In the genomic region with DNA sequence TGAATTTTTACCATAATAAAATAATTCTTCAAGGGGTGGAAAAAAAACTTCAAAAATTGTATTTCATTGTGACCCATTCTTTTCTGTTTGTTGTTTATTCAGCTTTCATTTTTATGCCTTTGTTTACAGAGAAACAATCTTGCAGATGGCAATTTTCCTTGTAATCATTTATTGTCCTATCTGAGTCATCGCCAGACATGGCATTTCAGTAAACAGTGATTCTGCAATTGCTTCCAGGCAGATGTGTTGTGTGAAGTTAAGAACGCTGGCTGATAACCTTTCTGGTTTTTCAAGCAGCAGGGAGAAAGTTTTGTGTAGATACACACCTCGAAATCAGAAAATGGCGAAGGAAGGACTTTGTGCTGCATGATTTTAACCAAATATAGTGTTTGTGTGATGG, we compare ENCODE assay signal across 14 cellular contexts.
DNase-seq lines count a peak whose midpoint lies in the region; ATAC-seq and TF ChIP-seq lines count a peak whose summit lies in the region.
"Had no signal": no experiment of that assay in that cellular context is flagged by ENCODE, and none has a peak within 500 bp of the region (broad histone marks: within the 10 kb centered on the region; RNA-seq: fewer than 3 reads in every experiment).

No MANE protein-coding gene starts in this region.

- peaks cover 28% of the 10 kb centered on the region for H3K4me1 Mint-ChIP-seq in WTC11

- POLR2A ChIA-PET in WTC11 (lab: Charles Lee), result no interaction called here

- no peak overlapping the region for H3K27ac ChIP-seq in mesenchymal stem cell (ENCODE audit: low read length, poor library complexity, severe bottlenecking)
- H3K27ac ChIP-seq: ascending aorta had no signal

- H2BK12ac ChIP-seq in mesenchymal stem cell (ENCODE audit: low read length in 2 of 2), result no peak overlapping the region

- peak; percentile 74 for DNase-seq in DMS153 (lab: John Stamatoyannopoulos, UW)
- peak; percentile 92 for DNase-seq in LNCaP clone FGC (ENCODE audit: low read depth)
- DNase-seq in WTC11 (ENCODE audit: low spot score), result no peak
- peak; percentile 81 for DNase-seq in mesenchymal stem cell
- no peak for DNase-seq in iPS-NIHi11 (ENCODE audit: low spot score)
- no peak for DNase-seq in activated CD4-positive, alpha-beta T cell treated with anti-CD3 and anti-CD28 coated beads, Interleukin-2, amount 50 U/mL, for 48 hours
- no peak for DNase-seq in Ammon's horn (ENCODE audit: low spot score)
- DNase-seq: activated CD4-positive, CD25-positive, alpha-beta regulatory T cell treated with anti-CD3 and anti-CD28 coated beads, Interleukin-2, amount 50 U/mL, for 72 hours; activated T-cell treated with anti-CD3 and anti-CD28 coated beads, Interleukin-2, amount 50 U/mL, for 1 hour; effector CD8-positive, alpha-beta T cell; hypothalamus; midbrain; NCI-H524 had no signal

- no peak overlapping the region for H3K4me2 ChIP-seq in mesenchymal stem cell (ENCODE audit: low read length, poor library complexity, severe bottlenecking)

- CTCF ChIA-PET in WTC11 (lab: Charles Lee), result no interaction called here

- H4K91ac ChIP-seq in mesenchymal stem cell (ENCODE audit: low read length), result no peak overlapping the region

- no peaks in the 10 kb centered on the region for H3K9me3 ChIP-seq in mesenchymal stem cell (ENCODE audit: control insufficient read depth, low read length)
- H3K9me3 ChIP-seq: ascending aorta had no signal

- no peak overlapping the region for H2AK5ac ChIP-seq in mesenchymal stem cell (ENCODE audit: low read length, severe bottlenecking)

- no peak overlapping the region for H3K9ac ChIP-seq in mesenchymal stem cell (ENCODE audit: low read length)

- no peak overlapping the region for H2BK120ac ChIP-seq in mesenchymal stem cell (ENCODE audit: low read depth, low read length)

- H2BK15ac ChIP-seq in mesenchymal stem cell (ENCODE audit: low read depth, poor library complexity, severe bottlenecking), result no peak overlapping the region

- WGBS in mesenchymal stem cell, result 15% methylated on average over 4 of the region's 4 CpGs

- H2AFZ ChIP-seq in mesenchymal stem cell (ENCODE audit: low read depth, low read length), result no peak overlapping the region

- H4K8ac ChIP-seq in mesenchymal stem cell (ENCODE audit: low read length), result no peak overlapping the region

- no peak overlapping the region for H3K23ac ChIP-seq in mesenchymal stem cell (ENCODE audit: low read length in 2 of 2)

- no peak overlapping the region for H3K4me3 Mint-ChIP-seq in WTC11

- no peak for TF ChIP-seq CTCF in LNCaP clone FGC (IDR thresholded peaks at IDR 0.05; ENCODE audit: control insufficient read depth, extremely low read depth, insufficient read depth)
- no peak for TF ChIP-seq CTCF in WTC11 (IDR thresholded peaks at IDR 0.05)

- H3K4me3 ChIP-seq in LNCaP clone FGC (ENCODE audit: low read depth, low read length) (peak overlapping the region; percentile 10; the same call in 1 of the 2 replicates), mesenchymal stem cell (ENCODE audit: insufficient read depth in 1 of 2, low read depth in 1 of 2, low read length in 2 of 2) (no peak overlapping the region)
- H3K4me3 ChIP-seq: ascending aorta had no signal

- H3K9me3 Mint-ChIP-seq in WTC11, result peaks cover 21% of the 10 kb centered on the region

- H3K36me3 ChIP-seq in mesenchymal stem cell (ENCODE audit: control insufficient read depth in 1 of 2, insufficient read depth in 2 of 2, low read depth in 1 of 2, low read length in 2 of 2), result no peaks in the 10 kb centered on the region

- H3K36me3 Mint-ChIP-seq in WTC11, result peaks cover 22% of the 10 kb centered on the region

- peaks cover 2% of the 10 kb centered on the region for H3K79me1 ChIP-seq in mesenchymal stem cell (replicated peaks; ENCODE audit: low read length, poor library complexity, severe bottlenecking)

- no peak overlapping the region for H3K4ac ChIP-seq in mesenchymal stem cell (ENCODE audit: low read depth in 1 of 2, low read length in 2 of 2)

- H3K18ac ChIP-seq in mesenchymal stem cell (ENCODE audit: low read depth in 1 of 2, low read length in 2 of 2), result no peak overlapping the region

- H3K4me1 ChIP-seq in mesenchymal stem cell (ENCODE audit: control insufficient read depth, insufficient read depth, low read depth, low read length), result peaks cover 2% of the 10 kb centered on the region
- H3K4me1 ChIP-seq: ascending aorta had no signal

- no peak for ATAC-seq in WTC11

- H3K27me3 ChIP-seq in mesenchymal stem cell (ENCODE audit: control insufficient read depth in 1 of 2, insufficient read depth in 1 of 2, low read length in 2 of 2), result no peaks in the 10 kb centered on the region
- H3K27me3 ChIP-seq: ascending aorta had no signal

- no peak overlapping the region for H2BK5ac ChIP-seq in mesenchymal stem cell (ENCODE audit: low read depth, low read length, poor library complexity, severe bottlenecking)

- H3K14ac ChIP-seq in mesenchymal stem cell (ENCODE audit: low read length in 2 of 2), result no peak overlapping the region

- H3K27me3 Mint-ChIP-seq in WTC11 (ENCODE audit: low read depth), result no peaks in the 10 kb centered on the region; the same call in 1 of the 2 replicates

- H3K27ac Mint-ChIP-seq in WTC11, result no peak overlapping the region

TF ChIP-seq in WTC11, 78 proteins besides CTCF, POLR2A, EP300 and RAD21:
- TF ChIP-seq CDX4 (CRISPR knock-in tag; IDR thresholded peaks at IDR 0.05; ENCODE audit: borderline replicate concordance) (peak; percentile 14; the same call in 1 of the 2 replicates), TEAD1 (CRISPR knock-in tag; IDR thresholded peaks at IDR 0.05) (no peak)

Comparison
In these comparisons a context has a peak if more than half of its experiments do, and no peak if none do; other contexts are left out.
1. DNase-seq: peak in DMS153 (single experiment), LNCaP clone FGC (single experiment) and mesenchymal stem cell (single experiment); none in WTC11 (single experiment), iPS-NIHi11 (single experiment), activated CD4-positive, alpha-beta T cell treated with anti-CD3 and anti-CD28 coated beads, Interleukin-2, amount 50 U/mL, for 48 hours (0 of 2) and Ammon's horn (single experiment).